25 cellular contexts compared by ENCODE assay signal in the genomic region with DNA sequence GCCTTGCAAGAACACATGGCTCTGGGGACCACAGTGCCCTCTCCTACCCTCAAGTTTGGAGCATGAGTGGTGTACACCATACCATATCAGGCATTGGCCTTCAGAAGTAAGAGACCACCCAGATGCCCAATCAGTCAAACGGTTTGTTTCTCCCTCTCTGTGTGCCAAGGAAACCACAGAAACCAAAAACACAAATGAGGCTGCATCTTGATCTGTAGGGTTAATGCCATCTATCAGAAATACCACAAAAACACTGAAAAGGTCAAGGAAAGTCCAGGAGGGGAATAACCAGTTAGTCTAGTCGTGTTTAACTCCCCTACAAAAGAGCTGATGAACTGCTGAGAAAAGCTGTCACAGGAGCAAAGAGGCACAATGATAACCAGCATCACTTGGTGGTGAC.
A peak's percentile ranks its signal among the peaks of the same experiment; 100 is the strongest.
DNase-seq lines count a peak whose midpoint lies in the region; ATAC-seq lines count a peak whose summit lies in the region.
"Had no signal": no experiment of that assay in that cellular context is flagged by ENCODE, and none has a peak within 500 bp of the region (broad histone marks: within the 10 kb centered on the region; RNA-seq: fewer than 3 reads in every experiment).

No MANE protein-coding gene starts in this region.

- no peaks in the 10 kb centered on the region for H3K27me3 Mint-ChIP-seq in T-helper 1 cell treated with Interleukin-12 subunit alpha and Interleukin-12 subunit beta and Interleukin-4 antibody, amounts not matched to agents 30 μg/mL and 1 μg/mL, for 36 hours (ENCODE audit: low read depth)
- no peaks in the 10 kb centered on the region for H3K27me3 Mint-ChIP-seq in activated T-helper 2 cell treated with anti-CD3 and anti-CD28 coated beads, Interferon-gamma antibody, Interleukin-2, Interleukin-4, amounts not matched to agents 10 μg/mL and 5 μg/mL and 100 μg/mL, durations not matched to agents 14 hours and 24 hours and 36 hours (ENCODE audit: low read depth)
- H3K27me3 Mint-ChIP-seq: activated CD8-positive, alpha-beta memory T cell treated with anti-CD3 and anti-CD28 coated beads, Interleukin-2, amount 10 ng/mL, durations not matched to agents 7 days and 5 days; CD4-positive, alpha-beta memory T cell had no signal

- no peak overlapping the region for H3K4me3 Mint-ChIP-seq in T-helper 1 cell treated with Interleukin-12 subunit alpha and Interleukin-12 subunit beta and Interleukin-4 antibody, amounts not matched to agents 30 μg/mL and 1 μg/mL, for 36 hours
- H3K4me3 Mint-ChIP-seq in activated T-helper 2 cell treated with anti-CD3 and anti-CD28 coated beads, Interferon-gamma antibody, Interleukin-2, Interleukin-4, amounts not matched to agents 10 μg/mL and 5 μg/mL and 100 μg/mL, durations not matched to agents 14 hours and 24 hours and 36 hours (ENCODE audit: low read depth): no peak overlapping the region
- H3K4me3 Mint-ChIP-seq: activated CD8-positive, alpha-beta memory T cell treated with anti-CD3 and anti-CD28 coated beads, Interleukin-2, amount 10 ng/mL, durations not matched to agents 7 days and 5 days; activated T-cell treated with anti-CD3 and anti-CD28 coated beads, Interleukin-2, amount 50 U/mL, for 72 hours; CD4-positive, alpha-beta memory T cell; GM23338 had no signal

- peak overlapping the region; percentile 14 for H3K27ac Mint-ChIP-seq in T-helper 1 cell treated with Interleukin-12 subunit alpha and Interleukin-12 subunit beta and Interleukin-4 antibody, amounts not matched to agents 30 μg/mL and 1 μg/mL, for 36 hours
- H3K27ac Mint-ChIP-seq in activated T-helper 2 cell treated with anti-CD3 and anti-CD28 coated beads, Interferon-gamma antibody, Interleukin-2, Interleukin-4, amounts not matched to agents 10 μg/mL and 5 μg/mL and 100 μg/mL, durations not matched to agents 14 hours and 24 hours and 36 hours: peak overlapping the region; percentile 39
- H3K27ac Mint-ChIP-seq: activated CD8-positive, alpha-beta memory T cell treated with anti-CD3 and anti-CD28 coated beads, Interleukin-2, amount 10 ng/mL, durations not matched to agents 7 days and 5 days; GM23338 had no signal

- peak; percentile 78 for ATAC-seq in GM19463 (IDR thresholded peaks at IDR 0.05; ENCODE audit: unreplicated experiment)
- ATAC-seq in stimulated activated naive CD8-positive, alpha-beta T cell treated with anti-CD3 and anti-CD28 coated beads, Interleukin-15, Interleukin-2, amounts not matched to agents 100 U/mL and 50 U/mL, for 24 hours: peak; percentile 80
- ATAC-seq: activated CD8-positive, alpha-beta memory T cell treated with anti-CD3 and anti-CD28 coated beads, Interleukin-2, amount 10 ng/mL, durations not matched to agents 7 days and 5 days; activated T-cell treated with anti-CD3 and anti-CD28 coated beads, Interleukin-2, amount 50 U/mL, for 72 hours; body of pancreas; GM23338; heart left ventricle; right cardiac atrium had no signal

- H3K4me3 ChIP-seq in MG63: no peak overlapping the region
- H3K4me3 ChIP-seq: body of pancreas, GM23338, heart left ventricle, SJSA1, spleen, thyroid gland had no signal

- peaks cover 13% of the 10 kb centered on the region for H3K4me1 Mint-ChIP-seq in T-helper 1 cell treated with Interleukin-12 subunit alpha and Interleukin-12 subunit beta and Interleukin-4 antibody, amounts not matched to agents 30 μg/mL and 1 μg/mL, for 36 hours (ENCODE audit: low read depth)
- peaks cover 13% of the 10 kb centered on the region for H3K4me1 Mint-ChIP-seq in activated T-helper 2 cell treated with anti-CD3 and anti-CD28 coated beads, Interferon-gamma antibody, Interleukin-2, Interleukin-4, amounts not matched to agents 10 μg/mL and 5 μg/mL and 100 μg/mL, durations not matched to agents 14 hours and 24 hours and 36 hours (ENCODE audit: low read depth)

- H3K27me3 ChIP-seq in MG63: no peaks in the 10 kb centered on the region
- H3K27me3 ChIP-seq: body of pancreas, SJSA1, spleen, thyroid gland had no signal

- no peaks in the 10 kb centered on the region for H3K9me3 Mint-ChIP-seq in T-helper 1 cell treated with Interleukin-12 subunit alpha and Interleukin-12 subunit beta and Interleukin-4 antibody, amounts not matched to agents 30 μg/mL and 1 μg/mL, for 36 hours
- H3K9me3 Mint-ChIP-seq in activated T-helper 2 cell treated with anti-CD3 and anti-CD28 coated beads, Interferon-gamma antibody, Interleukin-2, Interleukin-4, amounts not matched to agents 10 μg/mL and 5 μg/mL and 100 μg/mL, durations not matched to agents 14 hours and 24 hours and 36 hours: no peaks in the 10 kb centered on the region
- H3K9me3 Mint-ChIP-seq: activated T-cell treated with anti-CD3 and anti-CD28 coated beads, Interleukin-2, amount 50 U/mL, for 72 hours; CD4-positive, alpha-beta memory T cell; GM23338 had no signal

- intact Hi-C loops in activated T-helper 2 cell treated with anti-CD3 and anti-CD28 coated beads, Interferon-gamma antibody, Interleukin-2, Interleukin-4, amounts not matched to agents 10 μg/mL and 5 μg/mL and 100 μg/mL, durations not matched to agents 14 hours and 24 hours and 36 hours (cut with micrococcal nuclease): no loop called here

- no peaks in the 10 kb centered on the region for H3K9me3 ChIP-seq in MG63
- H3K9me3 ChIP-seq: body of pancreas, heart left ventricle, SJSA1, spleen, thyroid gland had no signal

- H3K36me3 ChIP-seq in MG63: peaks cover 9% of the 10 kb centered on the region
- H3K36me3 ChIP-seq: heart left ventricle, SJSA1, thyroid gland had no signal

- H3K36me3 Mint-ChIP-seq in T-helper 1 cell treated with Interleukin-12 subunit alpha and Interleukin-12 subunit beta and Interleukin-4 antibody, amounts not matched to agents 30 μg/mL and 1 μg/mL, for 36 hours (ENCODE audit: low read depth): peaks cover 22% of the 10 kb centered on the region
- peaks cover 32% of the 10 kb centered on the region for H3K36me3 Mint-ChIP-seq in activated T-helper 2 cell treated with anti-CD3 and anti-CD28 coated beads, Interferon-gamma antibody, Interleukin-2, Interleukin-4, amounts not matched to agents 10 μg/mL and 5 μg/mL and 100 μg/mL, durations not matched to agents 14 hours and 24 hours and 36 hours (ENCODE audit: low read depth)

- no peak for DNase-seq in T-helper 1 cell
- no peak for DNase-seq in activated T-helper 2 cell treated with anti-CD3 and anti-CD28 coated beads, Interferon-gamma antibody, Interleukin-2, Interleukin-4, amounts not matched to agents 10 μg/mL and 5 μg/mL and 100 μg/mL, durations not matched to agents 14 hours and 24 hours and 36 hours (ENCODE audit: low spot score)
- DNase-seq in stimulated activated naive CD8-positive, alpha-beta T cell treated with anti-CD3 and anti-CD28 coated beads, Interleukin-15, Interleukin-2, amounts not matched to agents 100 U/mL and 50 U/mL, for 24 hours: no peak
- no peak for DNase-seq in GM19238 (ENCODE audit: insufficient read length, low spot score)
- no peak for DNase-seq in MG63
- no peak for DNase-seq in NCI-H510A treated with DMSO at 0.1 percent for 48 hours (lab: John Stamatoyannopoulos, UW)
- DNase-seq: activated CD4-positive, alpha-beta T cell treated with anti-CD3 and anti-CD28 coated beads for 4 hours; activated CD8-positive, alpha-beta memory T cell treated with anti-CD3 and anti-CD28 coated beads, Interleukin-2, amount 10 ng/mL, durations not matched to agents 7 days and 5 days; activated T-cell treated with anti-CD3 and anti-CD28 coated beads, Interleukin-2, amount 50 U/mL, for 72 hours; body of pancreas; CD4-positive, alpha-beta memory T cell; DMS 273 treated with DMSO at 0.1 percent for 48 hours; heart left ventricle; NCI-H1694; NCI-H2171; NCI-H524 treated with DMSO at 0.1 percent for 48 hours; right cardiac atrium; spleen; stimulated activated CD4-positive, alpha-beta T cell treated with anti-CD3 and anti-CD28 coated beads, Interleukin-4, amount 100 ng/mL, for 1 hour; stimulated activated naive CD4-positive, alpha-beta T cell treated with Interleukin-2 at 50 U/mL for 16 hours; thyroid gland had no signal
